1 cellular context compared by ENCODE assay signal in genomic region chr14:66444271-66444987, GRCh38.
TF ChIP-seq lines count a peak whose summit lies in the region.

No MANE protein-coding gene starts in this region.

TF ChIP-seq in WTC11, 78 proteins besides CTCF, POLR2A, EP300 and RAD21 (continued from another document):
- no peak for TF ChIP-seq E2F1 (CRISPR knock-in tag; IDR thresholded peaks at IDR 0.05)
- TF ChIP-seq ZNF416 (CRISPR knock-in tag; IDR thresholded peaks at IDR 0.05) = no peak
- no peak for TF ChIP-seq ZNF396 (CRISPR knock-in tag; IDR thresholded peaks at IDR 0.05; ENCODE audit: borderline replicate concordance)
- TF ChIP-seq ZMAT4 (CRISPR knock-in tag; IDR thresholded peaks at IDR 0.05) = no peak
- TF ChIP-seq FOXK1 (CRISPR knock-in tag; IDR thresholded peaks at IDR 0.05) = no peak
TF ChIP-seq in WTC11: peak in this region for 0.
